Comparison of ENCODE assay signal across 8 cellular contexts in genomic region chr1:174726167-174726879, GRCh38.
DNase-seq lines count a peak whose midpoint lies in the region; ATAC-seq and TF ChIP-seq lines count a peak whose summit lies in the region.

No MANE protein-coding gene starts in this region.

- peaks cover 2% of the 10 kb centered on the region for H3K4me1 Mint-ChIP-seq in activated T-helper 2 cell treated with anti-CD3 and anti-CD28 coated beads, Interferon-gamma antibody, Interleukin-2, Interleukin-4, amounts not matched to agents 10 μg/mL and 5 μg/mL and 100 μg/mL, durations not matched to agents 14 hours and 24 hours and 36 hours (ENCODE audit: low read depth)

- 46 to 56% (median 52%) methylated on average over 2 of the region's 2 CpGs for WGBS in ovary, 3 donors

- H3K4me3 ChIP-seq in GM12875 (ENCODE audit: low read depth, low read length) (no peak overlapping the region), Peyer's patch (no peak overlapping the region), fibroblast of villous mesenchyme (ENCODE audit: low read depth, low read length) (no peak overlapping the region), ovary (no peak overlapping the region), colonic mucosa (no peak overlapping the region)

- H3K27me3 ChIP-seq in Peyer's patch (no peaks in the 10 kb centered on the region), ovary (no peaks in the 10 kb centered on the region), colonic mucosa (no peaks in the 10 kb centered on the region)

- TF ChIP-seq POLR2A in Peyer's patch (IDR thresholded peaks at IDR 0.05) (no peak), ovary (IDR thresholded peaks at IDR 0.05) (no peak)

- H3K36me3 ChIP-seq in Peyer's patch (no peaks in the 10 kb centered on the region), ovary (no peaks in the 10 kb centered on the region), colonic mucosa (no peaks in the 10 kb centered on the region)

- H3K4me1 ChIP-seq in Peyer's patch (no peaks in the 10 kb centered on the region), ovary (ENCODE audit: insufficient read depth) (no peaks in the 10 kb centered on the region), colonic mucosa (no peaks in the 10 kb centered on the region)

- no peak overlapping the region for H3K27ac Mint-ChIP-seq in activated T-helper 2 cell treated with anti-CD3 and anti-CD28 coated beads, Interferon-gamma antibody, Interleukin-2, Interleukin-4, amounts not matched to agents 10 μg/mL and 5 μg/mL and 100 μg/mL, durations not matched to agents 14 hours and 24 hours and 36 hours

- no peak overlapping the region for H3K4me3 Mint-ChIP-seq in activated T-helper 2 cell treated with anti-CD3 and anti-CD28 coated beads, Interferon-gamma antibody, Interleukin-2, Interleukin-4, amounts not matched to agents 10 μg/mL and 5 μg/mL and 100 μg/mL, durations not matched to agents 14 hours and 24 hours and 36 hours (ENCODE audit: low read depth)

- intact Hi-C loops in ovary (cut with DNase I): loop anchor here in 1 of 4 donors (5.0 kb wide), 1 partner anchor 841 kb away; no protein-coding TSS in a partner anchor
- intact Hi-C loops in activated T-helper 2 cell treated with anti-CD3 and anti-CD28 coated beads, Interferon-gamma antibody, Interleukin-2, Interleukin-4, amounts not matched to agents 10 μg/mL and 5 μg/mL and 100 μg/mL, durations not matched to agents 14 hours and 24 hours and 36 hours (cut with micrococcal nuclease): loop anchor here (1.0 kb wide), 1 partner anchor 468 kb away; no protein-coding TSS in a partner anchor
- intact Hi-C loops in colonic mucosa (cut with DNase I): no loop called here

- ATAC-seq in GM19324 (IDR thresholded peaks at IDR 0.05; ENCODE audit: low FRiP score, unreplicated experiment): no peak

- peaks cover 5% of the 10 kb centered on the region for H3K27me3 Mint-ChIP-seq in activated T-helper 2 cell treated with anti-CD3 and anti-CD28 coated beads, Interferon-gamma antibody, Interleukin-2, Interleukin-4, amounts not matched to agents 10 μg/mL and 5 μg/mL and 100 μg/mL, durations not matched to agents 14 hours and 24 hours and 36 hours (ENCODE audit: low read depth)

- peak; percentile 28 for DNase-seq in A172 (ENCODE audit: low spot score)
- no peak for DNase-seq in Peyer's patch
- DNase-seq in fibroblast of villous mesenchyme (ENCODE audit: low read depth): peak; percentile 39
- DNase-seq in ovary: no peak
- DNase-seq in activated T-helper 2 cell treated with anti-CD3 and anti-CD28 coated beads, Interferon-gamma antibody, Interleukin-2, Interleukin-4, amounts not matched to agents 10 μg/mL and 5 μg/mL and 100 μg/mL, durations not matched to agents 14 hours and 24 hours and 36 hours (ENCODE audit: low spot score): no peak
- DNase-seq in colonic mucosa: no peak

- H3K36me3 Mint-ChIP-seq in activated T-helper 2 cell treated with anti-CD3 and anti-CD28 coated beads, Interferon-gamma antibody, Interleukin-2, Interleukin-4, amounts not matched to agents 10 μg/mL and 5 μg/mL and 100 μg/mL, durations not matched to agents 14 hours and 24 hours and 36 hours (ENCODE audit: low read depth): no peaks in the 10 kb centered on the region

- no peak overlapping the region for H3K9ac ChIP-seq in colonic mucosa (ENCODE audit: low read depth in 2 of 2, low read length in 2 of 2)

- no peak for TF ChIP-seq EP300 in ovary (IDR thresholded peaks at IDR 0.05)

- H3K9me3 ChIP-seq in Peyer's patch (no peaks in the 10 kb centered on the region), ovary (no peaks in the 10 kb centered on the region), colonic mucosa (no peaks in the 10 kb centered on the region)

- no peaks in the 10 kb centered on the region for H3K9me3 Mint-ChIP-seq in activated T-helper 2 cell treated with anti-CD3 and anti-CD28 coated beads, Interferon-gamma antibody, Interleukin-2, Interleukin-4, amounts not matched to agents 10 μg/mL and 5 μg/mL and 100 μg/mL, durations not matched to agents 14 hours and 24 hours and 36 hours

- H3K27ac ChIP-seq in Peyer's patch (no peak overlapping the region), ovary (no peak overlapping the region), colonic mucosa (no peak overlapping the region)

- TF ChIP-seq CTCF in GM12875 (IDR thresholded peaks at IDR 0.05; ENCODE audit: borderline replicate concordance, insufficient read depth, low read depth, low read length) (peak; percentile 22; the same call in 1 of the 2 replicates), Peyer's patch (IDR thresholded peaks at IDR 0.05) (peak; percentile 9 to 55 (median 46)), fibroblast of villous mesenchyme (IDR thresholded peaks at IDR 0.05; ENCODE audit: insufficient read depth, low read depth, low read length) (peak; percentile 47), ovary (IDR thresholded peaks at IDR 0.05) (no peak), colonic mucosa (IDR thresholded peaks at IDR 0.05) (no peak)

Comparison
In these comparisons a context has a peak if more than half of its experiments do, and no peak if none do; other contexts are left out.
1. DNase-seq: peak in A172 (single experiment) and fibroblast of villous mesenchyme (single experiment); none in Peyer's patch (0 of 3), ovary (0 of 5), activated T-helper 2 cell treated with anti-CD3 and anti-CD28 coated beads, Interferon-gamma antibody, Interleukin-2, Interleukin-4, amounts not matched to agents 10 μg/mL and 5 μg/mL and 100 μg/mL, durations not matched to agents 14 hours and 24 hours and 36 hours (single experiment) and colonic mucosa (single experiment).
2. CTCF ChIP-seq: peak in GM12875 (single experiment), Peyer's patch (6 of 6) and fibroblast of villous mesenchyme (single experiment); none in ovary (0 of 3) and colonic mucosa (single experiment).